12 cellular contexts compared by ENCODE assay signal in the genomic region with DNA sequence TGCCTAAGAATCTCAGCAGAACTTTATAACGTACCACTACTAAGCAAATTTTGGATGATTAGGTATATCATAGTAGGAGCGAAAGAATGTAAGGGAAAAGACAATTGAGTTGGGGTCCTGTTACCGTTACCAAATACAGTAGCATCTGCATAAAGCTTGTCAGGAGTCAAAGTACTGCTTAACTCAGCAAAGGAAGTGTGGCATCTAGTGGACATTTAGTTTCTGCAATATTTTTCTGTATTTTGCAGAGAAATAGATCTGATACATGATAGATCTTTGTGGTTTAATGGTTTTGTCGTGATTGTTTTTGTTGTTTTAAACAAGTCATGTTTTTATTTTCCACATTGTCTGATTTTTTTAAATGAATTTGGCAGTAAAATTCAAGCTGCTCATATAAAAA.
DNase-seq lines count a peak whose midpoint lies in the region; ATAC-seq and TF ChIP-seq lines count a peak whose summit lies in the region.
"Had no signal": no experiment of that assay in that cellular context is flagged by ENCODE, and none has a peak within 500 bp of the region (broad histone marks: within the 10 kb centered on the region; RNA-seq: fewer than 3 reads in every experiment).

No MANE protein-coding gene starts in this region.

- peaks cover 2% of the 10 kb centered on the region for H3K27me3 ChIP-seq in hepatocyte
- H3K27me3 ChIP-seq: esophagus squamous epithelium had no signal

- CTCF ChIA-PET in HEK293T (lab: Yijun Ruan, JAX): interaction anchor here (1.6 kb wide), 1 partner anchor 335 kb away, joined by 4 read pairs; no protein-coding TSS in a partner anchor

- H3K4me1 ChIP-seq in hepatocyte (ENCODE audit: insufficient read depth): no peaks in the 10 kb centered on the region
- H3K4me1 ChIP-seq: esophagus squamous epithelium had no signal

- no peak for ATAC-seq in HG03139 (IDR thresholded peaks at IDR 0.05; ENCODE audit: unreplicated experiment)
- ATAC-seq: left ventricle myocardium superior, Right ventricle myocardium inferior had no signal

- 39% methylated on average over 4 of the region's 4 CpGs for WGBS in hepatocyte (ENCODE audit: low lambda C conversion rate, missing lambda C conversion rate)

- H3K36me3 ChIP-seq in hepatocyte (replicated peaks; ENCODE audit: insufficient read depth, low read depth): no peaks in the 10 kb centered on the region
- H3K36me3 ChIP-seq: esophagus squamous epithelium had no signal

- H3K4me3 ChIP-seq in hepatocyte: no peak overlapping the region
- H3K4me3 ChIP-seq: esophagus squamous epithelium had no signal

- H3K9me2 ChIP-seq in hepatocyte (replicated peaks; ENCODE audit: insufficient read depth): no peaks in the 10 kb centered on the region

- in situ Hi-C loops in ACHN (cut with HindIII; ENCODE audit: low pct_ligation_motif_present, low pct_unique_long_range_greater_than_20kb, low sequenced_read_pairs): no loop called here

- DNase-seq in ACHN (peak; percentile 5), HEK293T (ENCODE audit: extremely low spot score) (peak; percentile 22), SK-N-DZ (ENCODE audit: low spot score) (peak; percentile 51), hepatocyte (ENCODE audit: low spot score) (peak; percentile 16), GM03348 (ENCODE audit: low spot score) (no peak), NOMO-1 (lab: John Stamatoyannopoulos, UW; ENCODE audit: unreplicated experiment in 2 of 2) (no peak), posterior cingulate gyrus (no peak)
- DNase-seq: esophagus squamous epithelium, left ventricle myocardium superior, retina had no signal

- no peaks in the 10 kb centered on the region for H3K79me2 ChIP-seq in hepatocyte

- H3K9me3 ChIP-seq in hepatocyte (ENCODE audit: low read depth): no peaks in the 10 kb centered on the region
- H3K9me3 ChIP-seq: esophagus squamous epithelium had no signal

- peak; percentile 61 for TF ChIP-seq CTCF in hepatocyte (IDR thresholded peaks at IDR 0.05; ENCODE audit: poor library complexity)

- H3K27ac ChIP-seq in hepatocyte: no peak overlapping the region
- H3K27ac ChIP-seq: esophagus squamous epithelium had no signal

- H3K4me2 ChIP-seq in hepatocyte: no peak overlapping the region

- no peaks in the 10 kb centered on the region for H4K20me1 ChIP-seq in hepatocyte (ENCODE audit: insufficient read depth, poor library complexity, severe bottlenecking)

- H2AFZ ChIP-seq in hepatocyte: no peak overlapping the region

- POLR2A ChIA-PET in HEK293T (lab: Yijun Ruan, JAX): no interaction called here

- intact Hi-C loops in posterior cingulate gyrus (cut with DNase I): loop anchor here (5.0 kb wide), 1 partner anchor 334 kb away; no protein-coding TSS in a partner anchor

TF ChIP-seq in HEK293T, 16 proteins besides CTCF, POLR2A, EP300 and RAD21:
- TF ChIP-seq, protein P1, sequence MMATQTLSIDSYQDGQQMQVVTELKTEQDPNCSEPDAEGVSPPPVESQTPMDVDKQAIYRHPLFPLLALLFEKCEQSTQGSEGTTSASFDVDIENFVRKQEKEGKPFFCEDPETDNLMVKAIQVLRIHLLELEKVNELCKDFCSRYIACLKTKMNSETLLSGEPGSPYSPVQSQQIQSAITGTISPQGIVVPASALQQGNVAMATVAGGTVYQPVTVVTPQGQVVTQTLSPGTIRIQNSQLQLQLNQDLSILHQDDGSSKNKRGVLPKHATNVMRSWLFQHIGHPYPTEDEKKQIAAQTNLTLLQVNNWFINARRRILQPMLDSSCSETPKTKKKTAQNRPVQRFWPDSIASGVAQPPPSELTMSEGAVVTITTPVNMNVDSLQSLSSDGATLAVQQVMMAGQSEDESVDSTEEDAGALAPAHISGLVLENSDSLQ (IDR thresholded peaks at IDR 0.05): no peak
- TF ChIP-seq SUZ12 (IDR thresholded peaks at IDR 0.05) (no peak), NFRKB (IDR thresholded peaks at IDR 0.05) (no peak), BHLHE40 (IDR thresholded peaks at IDR 0.05; ENCODE audit: borderline replicate concordance) (no peak), CTBP1 (IDR thresholded peaks at IDR 0.05; ENCODE audit: borderline replicate concordance) (no peak), LEF1 (IDR thresholded peaks at IDR 0.05; ENCODE audit: borderline replicate concordance) (no peak), L3MBTL2 (conservative IDR thresholded peaks at IDR 0.05) (no peak), ARNT (IDR thresholded peaks at IDR 0.05) (no peak), TARDBP (IDR thresholded peaks at IDR 0.05) (no peak), FOXM1 (IDR thresholded peaks at IDR 0.05; ENCODE audit: borderline replicate concordance) (no peak), HDGF (IDR thresholded peaks at IDR 0.05; ENCODE audit: borderline replicate concordance) (no peak), FOXA1 (IDR thresholded peaks at IDR 0.05) (no peak), FOXK2 (IDR thresholded peaks at IDR 0.05) (no peak), SP1 (IDR thresholded peaks at IDR 0.05) (no peak), ELF4 (IDR thresholded peaks at IDR 0.05) (no peak), ZNF384 (IDR thresholded peaks at IDR 0.05) (no peak)

Comparison
In these comparisons a context has a peak if more than half of its experiments do, and no peak if none do; other contexts are left out.
1. DNase-seq: peak in ACHN (single experiment), HEK293T (single experiment), SK-N-DZ (single experiment) and hepatocyte (single experiment); none in GM03348 (single experiment), NOMO-1 (0 of 2) and posterior cingulate gyrus (0 of 10).